Comparison of ENCODE assay signal across 16 cellular contexts in the genomic region with DNA sequence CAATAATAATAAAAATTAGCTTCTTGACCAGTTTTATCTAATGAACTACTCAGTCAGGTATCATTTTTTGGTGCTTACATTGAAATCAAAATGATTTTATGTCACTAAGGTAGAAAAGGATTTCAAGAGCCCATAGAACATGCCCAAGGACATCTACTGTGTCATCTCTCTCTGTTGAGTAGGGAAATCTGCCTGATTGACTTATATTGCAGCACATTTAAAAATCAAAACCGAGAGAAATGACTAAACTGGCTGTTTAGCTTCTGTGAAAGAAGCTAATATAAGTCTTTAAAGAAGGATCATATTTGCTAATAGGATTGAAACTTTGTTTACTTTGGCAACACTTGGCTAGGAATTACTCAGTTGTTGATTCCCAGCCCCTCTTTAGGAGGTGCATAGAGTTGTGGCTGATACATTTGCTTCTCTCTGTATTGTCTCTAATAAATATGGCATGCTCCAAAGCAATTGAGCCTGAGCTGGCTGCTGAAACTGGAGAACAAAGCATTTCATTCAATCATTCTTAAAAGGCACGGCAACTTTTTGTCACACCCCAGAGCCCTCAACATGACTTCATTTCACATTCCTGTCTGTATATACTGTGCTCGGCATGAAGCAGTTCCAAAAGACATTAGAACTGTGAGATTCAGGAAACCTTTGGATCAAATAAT.
DNase-seq lines count a peak whose midpoint lies in the region; ATAC-seq and TF ChIP-seq lines count a peak whose summit lies in the region.
"Had no signal": no experiment of that assay in that cellular context is flagged by ENCODE, and none has a peak within 500 bp of the region (broad histone marks: within the 10 kb centered on the region; RNA-seq: fewer than 3 reads in every experiment).

No MANE protein-coding gene starts in this region.

- DNase-seq in NCI-H82 (lab: John Stamatoyannopoulos, UW), result peak; percentile 14
- no peak for DNase-seq in NCI-H82 treated with DMSO at 0.1 percent for 48 hours (lab: John Stamatoyannopoulos, UW; ENCODE audit: unreplicated experiment)
- DNase-seq in NCI-H748 (lab: John Stamatoyannopoulos, UW; ENCODE audit: unreplicated experiment), result peak; percentile 58
- peak; percentile 1 to 15 for DNase-seq in foreskin keratinocyte
- DNase-seq in smooth muscle cell (lab: John Stamatoyannopoulos, UW; ENCODE audit: unreplicated experiment), result no peak
- no peak for DNase-seq in GM10266 (ENCODE audit: extremely low spot score)
- DNase-seq: activated T-cell treated with anti-CD3 and anti-CD28 coated beads, Interleukin-2, amount 50 U/mL, for 72 hours; amniotic stem cell; dorsolateral prefrontal cortex; NCI-H1694; Peyer's patch; stimulated activated CD4-positive, alpha-beta T cell treated with anti-CD3 and anti-CD28 coated beads, Interleukin-2, amount 100 ng/mL, for 24 hours; T-helper 17 cell; upper lobe of left lung had no signal

- peak overlapping the region; percentile 78 for H2AFZ ChIP-seq in smooth muscle cell (ENCODE audit: low read depth)

- H4K20me1 ChIP-seq in smooth muscle cell (ENCODE audit: low read depth), result no peaks in the 10 kb centered on the region

- H3K9ac ChIP-seq in smooth muscle cell (ENCODE audit: low read depth), result no peak overlapping the region

- ATAC-seq in foreskin keratinocyte, result no peak
- no peak for ATAC-seq in HG03135 (IDR thresholded peaks at IDR 0.05; ENCODE audit: unreplicated experiment)
- ATAC-seq in GM18867 (IDR thresholded peaks at IDR 0.05; ENCODE audit: unreplicated experiment), result no peak
- ATAC-seq: activated T-cell treated with anti-CD3 and anti-CD28 coated beads, Interleukin-2, amount 50 U/mL, for 72 hours; T-helper 17 cell had no signal

- H3K27ac ChIP-seq in foreskin keratinocyte (no peak overlapping the region), smooth muscle cell (ENCODE audit: low read depth) (peak overlapping the region; percentile 16)
- H3K27ac ChIP-seq: dorsolateral prefrontal cortex, Peyer's patch, upper lobe of left lung had no signal

- 46% methylated on average over 3 of the region's 3 CpGs for WGBS in smooth muscle cell (ENCODE audit: low lambda C conversion rate)

- no peaks in the 10 kb centered on the region for H3K27me3 ChIP-seq in foreskin keratinocyte
- no peaks in the 10 kb centered on the region for H3K27me3 ChIP-seq in smooth muscle cell (ENCODE audit: low read depth)
- H3K27me3 ChIP-seq: dorsolateral prefrontal cortex, Peyer's patch, upper lobe of left lung had no signal

- no peaks in the 10 kb centered on the region for H3K36me3 ChIP-seq in smooth muscle cell (ENCODE audit: low read depth)
- H3K36me3 ChIP-seq: Peyer's patch, upper lobe of left lung had no signal

- TF ChIP-seq CTCF in foreskin keratinocyte (conservative IDR thresholded peaks at IDR 0.05) (no peak), smooth muscle cell (IDR thresholded peaks at IDR 0.05; ENCODE audit: borderline replicate concordance, insufficient read depth, poor library complexity, severe bottlenecking) (no peak), GM10266 (IDR thresholded peaks at IDR 0.05; ENCODE audit: control insufficient read depth, insufficient read depth, low read depth, missing control alignments) (no peak)

- no peak overlapping the region for H3K4me3 ChIP-seq in smooth muscle cell
- H3K4me3 ChIP-seq: dorsolateral prefrontal cortex, Peyer's patch, upper lobe of left lung had no signal

- no peaks in the 10 kb centered on the region for H3F3A ChIP-seq in smooth muscle cell (ENCODE audit: low read depth)

- H3K79me2 ChIP-seq in smooth muscle cell (ENCODE audit: low read depth), result no peaks in the 10 kb centered on the region

- H3K9me3 ChIP-seq in smooth muscle cell (replicated peaks; ENCODE audit: low read depth), result no peaks in the 10 kb centered on the region
- H3K9me3 ChIP-seq: Peyer's patch, upper lobe of left lung had no signal

- H3K4me1 ChIP-seq in foreskin keratinocyte, result no peaks in the 10 kb centered on the region
- H3K4me1 ChIP-seq in smooth muscle cell (ENCODE audit: low read depth), result peaks cover 12% of the 10 kb centered on the region
- H3K4me1 ChIP-seq: Peyer's patch, upper lobe of left lung had no signal

- H3K4me2 ChIP-seq in smooth muscle cell, result peak overlapping the region; percentile 40

Comparison
In these comparisons a context has a peak if more than half of its experiments do, and no peak if none do; other contexts are left out.
1. DNase-seq: peak in NCI-H82 (single experiment), NCI-H748 (single experiment) and foreskin keratinocyte (2 of 2); none in NCI-H82 treated with DMSO at 0.1 percent for 48 hours (single experiment), smooth muscle cell (single experiment) and GM10266 (single experiment).